Comparison of ENCODE assay signal across 7 cellular contexts in genomic region chr2:164306872-164307271, GRCh38.
"Had no signal": no experiment of that assay in that cellular context is flagged by ENCODE, and none has a peak within 500 bp of the region (broad histone marks: within the 10 kb centered on the region; RNA-seq: fewer than 3 reads in every experiment).

No MANE protein-coding gene starts in this region.

- H3K27ac ChIP-seq: HL-60, KMS-11 had no signal

- H3K4me2 ChIP-seq: KMS-11 had no signal

- H3K4me3 Mint-ChIP-seq: IgD-negative memory B cell had no signal

- H3K4me3 ChIP-seq: K562 had no signal

- H3K27me3 Mint-ChIP-seq: IgD-negative memory B cell had no signal

- DNase-seq: KBM-7, KG1 had no signal

- FAIRE-seq: HTR-8/SVneo, K562 had no signal

- H3K27ac Mint-ChIP-seq: IgD-negative memory B cell had no signal

- H3K9ac ChIP-seq: KMS-11 had no signal

- ATAC-seq: K562 had no signal

- H3K36me3 Mint-ChIP-seq: IgD-negative memory B cell had no signal

- H3K4me1 Mint-ChIP-seq: IgD-negative memory B cell had no signal
